28 cellular contexts compared by ENCODE assay signal in genomic region chr3:12299026-12299425, GRCh38.
"Had no signal": no experiment of that assay in that cellular context is flagged by ENCODE, and none has a peak within 500 bp of the region (broad histone marks: within the 10 kb centered on the region; RNA-seq: fewer than 3 reads in every experiment).

No MANE protein-coding gene starts in this region.

- H3K4me1 ChIP-seq: breast epithelium, neural progenitor cell, psoas muscle, right atrium auricular region, upper lobe of left lung had no signal

- H3K36me3 ChIP-seq: breast epithelium, heart right ventricle, neural progenitor cell, right atrium auricular region, thoracic aorta, upper lobe of left lung, WERI-Rb-1 had no signal

- H3K4me2 ChIP-seq: neural progenitor cell had no signal

- H3K4me3 Mint-ChIP-seq: activated naive CD4-positive, alpha-beta T cell treated with anti-CD3 and anti-CD28 coated beads, Interleukin-2, amount 10 ng/mL, durations not matched to agents 7 days and 5 days; activated naive CD8-positive, alpha-beta T cell treated with anti-CD3 and anti-CD28 coated beads, Interleukin-2, amount 10 ng/mL, durations not matched to agents 7 days and 5 days; activated T-cell treated with anti-CD3 and anti-CD28 coated beads, Interleukin-2, amount 50 U/mL, for 24 hours; dendritic cell treated with granulocyte-macrophage colony-stimulating factor and Interleukin-4, amounts not matched to agents 40 ng/mL and 50 ng/mL, for 4 days; endodermal cell; natural killer cell; neural progenitor cell; T-helper 1 cell treated with Interleukin-12 subunit alpha and Interleukin-12 subunit beta and Interleukin-4 antibody, amounts not matched to agents 30 μg/mL and 1 μg/mL, for 36 hours had no signal

- H3K9me3 ChIP-seq: breast epithelium, heart right ventricle, psoas muscle, right atrium auricular region, thoracic aorta, upper lobe of left lung had no signal

- H3K9me3 Mint-ChIP-seq: activated naive CD4-positive, alpha-beta T cell treated with anti-CD3 and anti-CD28 coated beads, Interleukin-2, amount 10 ng/mL, durations not matched to agents 7 days and 5 days; activated naive CD8-positive, alpha-beta T cell treated with anti-CD3 and anti-CD28 coated beads, Interleukin-2, amount 10 ng/mL, durations not matched to agents 7 days and 5 days; activated T-cell treated with anti-CD3 and anti-CD28 coated beads, Interleukin-2, amount 50 U/mL, for 24 hours; dendritic cell treated with granulocyte-macrophage colony-stimulating factor and Interleukin-4, amounts not matched to agents 40 ng/mL and 50 ng/mL, for 4 days; endodermal cell; natural killer cell; neural progenitor cell; T-helper 1 cell treated with Interleukin-12 subunit alpha and Interleukin-12 subunit beta and Interleukin-4 antibody, amounts not matched to agents 30 μg/mL and 1 μg/mL, for 36 hours had no signal

- H3K4me1 Mint-ChIP-seq: activated naive CD4-positive, alpha-beta T cell treated with anti-CD3 and anti-CD28 coated beads, Interleukin-2, amount 10 ng/mL, durations not matched to agents 7 days and 5 days; activated naive CD8-positive, alpha-beta T cell treated with anti-CD3 and anti-CD28 coated beads, Interleukin-2, amount 10 ng/mL, durations not matched to agents 7 days and 5 days; endodermal cell; natural killer cell had no signal

- H3K36me3 Mint-ChIP-seq: activated naive CD4-positive, alpha-beta T cell treated with anti-CD3 and anti-CD28 coated beads, Interleukin-2, amount 10 ng/mL, durations not matched to agents 7 days and 5 days; activated naive CD8-positive, alpha-beta T cell treated with anti-CD3 and anti-CD28 coated beads, Interleukin-2, amount 10 ng/mL, durations not matched to agents 7 days and 5 days; natural killer cell; neural progenitor cell had no signal

- H3K4me3 ChIP-seq: breast epithelium, heart right ventricle, neural progenitor cell, psoas muscle, right atrium auricular region, thoracic aorta, upper lobe of left lung had no signal

- H3K9ac ChIP-seq: neural progenitor cell, parathyroid adenoma had no signal

- H3K27ac Mint-ChIP-seq: activated naive CD4-positive, alpha-beta T cell treated with anti-CD3 and anti-CD28 coated beads, Interleukin-2, amount 10 ng/mL, durations not matched to agents 7 days and 5 days; activated naive CD8-positive, alpha-beta T cell treated with anti-CD3 and anti-CD28 coated beads, Interleukin-2, amount 10 ng/mL, durations not matched to agents 7 days and 5 days; activated T-cell treated with anti-CD3 and anti-CD28 coated beads, Interleukin-2, amount 50 U/mL, for 24 hours; dendritic cell treated with granulocyte-macrophage colony-stimulating factor and Interleukin-4, amounts not matched to agents 40 ng/mL and 50 ng/mL, for 4 days; endodermal cell; natural killer cell; neural progenitor cell; T-helper 1 cell treated with Interleukin-12 subunit alpha and Interleukin-12 subunit beta and Interleukin-4 antibody, amounts not matched to agents 30 μg/mL and 1 μg/mL, for 36 hours had no signal

- H3K27me3 ChIP-seq: breast epithelium, heart right ventricle, right atrium auricular region, upper lobe of left lung had no signal

- DNase-seq: activated CD4-positive, alpha-beta T cell treated with anti-CD3 and anti-CD28 coated beads for 48 hours; activated CD4-positive, alpha-beta T cell treated with anti-CD3 and anti-CD28 coated beads, Interleukin-2, amount 50 U/mL, for 48 hours; activated CD8-positive, alpha-beta memory T cell treated with anti-CD3 and anti-CD28 coated beads, Interleukin-2, amount 50 U/mL, for 4 hours; activated gamma-delta T cell; activated naive CD4-positive, alpha-beta T cell treated with anti-CD3 and anti-CD28 coated beads, Interleukin-2, amount 10 ng/mL, durations not matched to agents 7 days and 5 days; activated naive CD8-positive, alpha-beta T cell treated with anti-CD3 and anti-CD28 coated beads, Interleukin-2, amount 10 ng/mL, durations not matched to agents 7 days and 5 days; activated T-cell treated with anti-CD3 and anti-CD28 coated beads, Interleukin-2, amount 50 U/mL, for 24 hours; amniotic stem cell; central memory CD4-positive, alpha-beta T cell; endodermal cell; foreskin melanocyte; heart right ventricle; natural killer cell; occipital lobe; psoas muscle; stimulated activated naive CD8-positive, alpha-beta T cell treated with anti-CD3 and anti-CD28 coated beads, Interleukin-15, Interleukin-2, amounts not matched to agents 100 U/mL and 50 U/mL, for 24 hours; T-helper 9 cell; upper lobe of left lung; WERI-Rb-1 had no signal

- H3K27me3 Mint-ChIP-seq: dendritic cell treated with granulocyte-macrophage colony-stimulating factor and Interleukin-4, amounts not matched to agents 40 ng/mL and 50 ng/mL, for 4 days had no signal

- ATAC-seq: activated CD4-positive, CD25-positive, alpha-beta regulatory T cell treated with anti-CD3 and anti-CD28 coated beads, Interleukin-2, amount 50 U/mL, for 24 hours; esophagus mucosa; heart right ventricle; natural killer cell; psoas muscle; stimulated activated naive CD8-positive, alpha-beta T cell treated with anti-CD3 and anti-CD28 coated beads, Interleukin-15, Interleukin-2, amounts not matched to agents 100 U/mL and 50 U/mL, for 24 hours had no signal

- H2AFZ ChIP-seq: neural progenitor cell, parathyroid adenoma had no signal

- H3K27ac ChIP-seq: breast epithelium, heart right ventricle, neural progenitor cell, parathyroid adenoma, psoas muscle, right atrium auricular region, thoracic aorta, upper lobe of left lung, WERI-Rb-1 had no signal
